Comparison of ENCODE assay signal across 17 cellular contexts in genomic region chrX:16589211-16589610, GRCh38.
DNase-seq lines count a peak whose midpoint lies in the region; ATAC-seq and TF ChIP-seq lines count a peak whose summit lies in the region.
"Had no signal": no experiment of that assay in that cellular context is flagged by ENCODE, and none has a peak within 500 bp of the region (broad histone marks: within the 10 kb centered on the region; RNA-seq: fewer than 3 reads in every experiment).

No MANE protein-coding gene starts in this region.

- no peak for DNase-seq in activated naive CD8-positive, alpha-beta T cell treated with anti-CD3 and anti-CD28 coated beads, Interleukin-2, amount 10 ng/mL, durations not matched to agents 7 days and 5 days
- DNase-seq in activated naive CD8-positive, alpha-beta T cell treated with anti-CD3 and anti-CD28 coated beads, Interleukin-2, amount 50 U/mL, for 24 hours, result no peak
- DNase-seq in activated CD8-positive, alpha-beta T cell treated with anti-CD3 and anti-CD28 coated beads, Interleukin-2, amount 10 ng/mL, durations not matched to agents 7 days and 5 days, result peak; percentile 20
- DNase-seq in fibroblast of mammary gland (ENCODE audit: low read depth) (peak; percentile 91), stromal cell of bone marrow (ENCODE audit: low read depth) (peak; percentile 20), Right ventricle myocardium superior (no peak), right atrium auricular region (ENCODE audit: low spot score) (no peak)
- DNase-seq: activated CD8-positive, alpha-beta memory T cell treated with anti-CD3 and anti-CD28 coated beads, Interleukin-2, amount 10 ng/mL, durations not matched to agents 7 days and 5 days; activated naive CD4-positive, alpha-beta T cell treated with Interleukin-2 at 50 U/mL for 16 hours; MV-4-11; stimulated activated naive CD4-positive, alpha-beta T cell; uterus had no signal

- CTCF ChIA-PET in activated CD8-positive, alpha-beta T cell treated with anti-CD3 and anti-CD28 coated beads, Interleukin-2, amount 10 ng/mL, durations not matched to agents 7 days and 5 days (lab: Charles Lee), result no interaction called here

- no peaks in the 10 kb centered on the region for H3K27me3 Mint-ChIP-seq in activated naive CD8-positive, alpha-beta T cell treated with anti-CD3 and anti-CD28 coated beads, Interleukin-2, amount 10 ng/mL, durations not matched to agents 7 days and 5 days
- H3K27me3 Mint-ChIP-seq in activated naive CD8-positive, alpha-beta T cell treated with anti-CD3 and anti-CD28 coated beads, Interleukin-2, amount 50 U/mL, for 24 hours, result no peaks in the 10 kb centered on the region
- H3K27me3 Mint-ChIP-seq in activated CD8-positive, alpha-beta T cell treated with anti-CD3 and anti-CD28 coated beads, Interleukin-2, amount 10 ng/mL, durations not matched to agents 7 days and 5 days (ENCODE audit: low read depth), result no peaks in the 10 kb centered on the region
- H3K27me3 Mint-ChIP-seq: activated CD8-positive, alpha-beta memory T cell treated with anti-CD3 and anti-CD28 coated beads, Interleukin-2, amount 10 ng/mL, durations not matched to agents 7 days and 5 days had no signal

- H3K4me1 Mint-ChIP-seq in activated naive CD8-positive, alpha-beta T cell treated with anti-CD3 and anti-CD28 coated beads, Interleukin-2, amount 10 ng/mL, durations not matched to agents 7 days and 5 days, result peaks cover 11% of the 10 kb centered on the region
- H3K4me1 Mint-ChIP-seq in activated naive CD8-positive, alpha-beta T cell treated with anti-CD3 and anti-CD28 coated beads, Interleukin-2, amount 50 U/mL, for 24 hours, result peaks cover 21% of the 10 kb centered on the region
- H3K4me1 Mint-ChIP-seq in activated CD8-positive, alpha-beta T cell treated with anti-CD3 and anti-CD28 coated beads, Interleukin-2, amount 10 ng/mL, durations not matched to agents 7 days and 5 days (ENCODE audit: low read depth), result peaks cover 23% of the 10 kb centered on the region

- peaks cover 0 to 6% of the 10 kb centered on the region in 2 donors for H3K4me1 ChIP-seq in right atrium auricular region
- H3K4me1 ChIP-seq: esophagus muscularis mucosa, uterus had no signal

- H3K27ac Mint-ChIP-seq in activated naive CD8-positive, alpha-beta T cell treated with anti-CD3 and anti-CD28 coated beads, Interleukin-2, amount 10 ng/mL, durations not matched to agents 7 days and 5 days, result no peak overlapping the region
- H3K27ac Mint-ChIP-seq in activated naive CD8-positive, alpha-beta T cell treated with anti-CD3 and anti-CD28 coated beads, Interleukin-2, amount 50 U/mL, for 24 hours, result no peak overlapping the region
- H3K27ac Mint-ChIP-seq in activated CD8-positive, alpha-beta T cell treated with anti-CD3 and anti-CD28 coated beads, Interleukin-2, amount 10 ng/mL, durations not matched to agents 7 days and 5 days, result peak overlapping the region; percentile 49
- H3K27ac Mint-ChIP-seq: activated CD8-positive, alpha-beta memory T cell treated with anti-CD3 and anti-CD28 coated beads, Interleukin-2, amount 10 ng/mL, durations not matched to agents 7 days and 5 days had no signal

- intact Hi-C loops in Right ventricle myocardium superior (cut with DNase I), result no loop called here

- H3K36me3 ChIP-seq in right atrium auricular region, result no peaks in the 10 kb centered on the region
- H3K36me3 ChIP-seq: uterus had no signal

- POLR2A ChIA-PET in activated naive CD8-positive, alpha-beta T cell treated with anti-CD3 and anti-CD28 coated beads, Interleukin-2, amount 10 ng/mL, durations not matched to agents 7 days and 5 days (lab: Charles Lee), result no interaction called here
- POLR2A ChIA-PET in activated CD8-positive, alpha-beta T cell treated with anti-CD3 and anti-CD28 coated beads, Interleukin-2, amount 10 ng/mL, durations not matched to agents 7 days and 5 days (lab: Charles Lee), result no interaction called here

- H3K27me3 ChIP-seq in right atrium auricular region, result no peaks in the 10 kb centered on the region
- H3K27me3 ChIP-seq: esophagus muscularis mucosa, uterus had no signal

- no peak overlapping the region for H3K4me3 Mint-ChIP-seq in activated naive CD8-positive, alpha-beta T cell treated with anti-CD3 and anti-CD28 coated beads, Interleukin-2, amount 10 ng/mL, durations not matched to agents 7 days and 5 days
- no peak overlapping the region for H3K4me3 Mint-ChIP-seq in activated naive CD8-positive, alpha-beta T cell treated with anti-CD3 and anti-CD28 coated beads, Interleukin-2, amount 50 U/mL, for 24 hours
- H3K4me3 Mint-ChIP-seq in activated CD8-positive, alpha-beta T cell treated with anti-CD3 and anti-CD28 coated beads, Interleukin-2, amount 10 ng/mL, durations not matched to agents 7 days and 5 days, result no peak overlapping the region
- H3K4me3 Mint-ChIP-seq: activated CD8-positive, alpha-beta memory T cell treated with anti-CD3 and anti-CD28 coated beads, Interleukin-2, amount 10 ng/mL, durations not matched to agents 7 days and 5 days had no signal

- peaks cover 2% of the 10 kb centered on the region for H3K9me3 Mint-ChIP-seq in activated naive CD8-positive, alpha-beta T cell treated with anti-CD3 and anti-CD28 coated beads, Interleukin-2, amount 10 ng/mL, durations not matched to agents 7 days and 5 days
- H3K9me3 Mint-ChIP-seq in activated naive CD8-positive, alpha-beta T cell treated with anti-CD3 and anti-CD28 coated beads, Interleukin-2, amount 50 U/mL, for 24 hours, result no peaks in the 10 kb centered on the region
- no peaks in the 10 kb centered on the region for H3K9me3 Mint-ChIP-seq in activated CD8-positive, alpha-beta T cell treated with anti-CD3 and anti-CD28 coated beads, Interleukin-2, amount 10 ng/mL, durations not matched to agents 7 days and 5 days (ENCODE audit: insufficient read depth)

- H3K9me3 ChIP-seq in right atrium auricular region, result peaks cover 0 to 7% of the 10 kb centered on the region in 2 donors
- H3K9me3 ChIP-seq: esophagus muscularis mucosa, uterus had no signal

- no peak overlapping the region for H3K27ac ChIP-seq in right atrium auricular region
- H3K27ac ChIP-seq: esophagus muscularis mucosa, uterus, VCaP had no signal

- no peak for TF ChIP-seq CTCF in fibroblast of mammary gland (conservative IDR thresholded peaks at IDR 0.05; ENCODE audit: control insufficient read depth, insufficient read depth, low read depth, low read length)
- no peak for TF ChIP-seq CTCF in right atrium auricular region (IDR thresholded peaks at IDR 0.05)

- peak; percentile 36 for ATAC-seq in activated naive CD8-positive, alpha-beta T cell treated with anti-CD3 and anti-CD28 coated beads, Interleukin-2, amount 10 ng/mL, durations not matched to agents 7 days and 5 days (ENCODE audit: low read depth)
- no peak for ATAC-seq in activated naive CD8-positive, alpha-beta T cell treated with anti-CD3 and anti-CD28 coated beads, Interleukin-2, amount 50 U/mL, for 24 hours
- ATAC-seq in activated CD8-positive, alpha-beta T cell treated with anti-CD3 and anti-CD28 coated beads, Interleukin-2, amount 10 ng/mL, durations not matched to agents 7 days and 5 days, result no peak
- ATAC-seq in Right ventricle myocardium superior (ENCODE audit: poor library complexity) (no peak), GM18858 (IDR thresholded peaks at IDR 0.05; ENCODE audit: unreplicated experiment) (no peak)
- ATAC-seq: activated CD8-positive, alpha-beta memory T cell treated with anti-CD3 and anti-CD28 coated beads, Interleukin-2, amount 10 ng/mL, durations not matched to agents 7 days and 5 days had no signal

- peaks cover 19% of the 10 kb centered on the region for H3K36me3 Mint-ChIP-seq in activated naive CD8-positive, alpha-beta T cell treated with anti-CD3 and anti-CD28 coated beads, Interleukin-2, amount 10 ng/mL, durations not matched to agents 7 days and 5 days
- peaks cover 2% of the 10 kb centered on the region for H3K36me3 Mint-ChIP-seq in activated naive CD8-positive, alpha-beta T cell treated with anti-CD3 and anti-CD28 coated beads, Interleukin-2, amount 50 U/mL, for 24 hours (ENCODE audit: low read depth)
- peaks cover 17% of the 10 kb centered on the region for H3K36me3 Mint-ChIP-seq in activated CD8-positive, alpha-beta T cell treated with anti-CD3 and anti-CD28 coated beads, Interleukin-2, amount 10 ng/mL, durations not matched to agents 7 days and 5 days (ENCODE audit: low read depth)

- H3K4me3 ChIP-seq in fibroblast of mammary gland (ENCODE audit: control insufficient read depth, low read depth, low read length), result no peak overlapping the region
- no peak overlapping the region for H3K4me3 ChIP-seq in right atrium auricular region
- H3K4me3 ChIP-seq: esophagus muscularis mucosa, lung, skin epidermis, uterus had no signal

Comparison
In these comparisons a context has a peak if more than half of its experiments do, and no peak if none do; other contexts are left out.
1. DNase-seq: peak in activated CD8-positive, alpha-beta T cell treated with anti-CD3 and anti-CD28 coated beads, Interleukin-2, amount 10 ng/mL, durations not matched to agents 7 days and 5 days (single experiment), fibroblast of mammary gland (single experiment) and stromal cell of bone marrow (single experiment); none in activated naive CD8-positive, alpha-beta T cell treated with anti-CD3 and anti-CD28 coated beads, Interleukin-2, amount 10 ng/mL, durations not matched to agents 7 days and 5 days (single experiment), activated naive CD8-positive, alpha-beta T cell treated with anti-CD3 and anti-CD28 coated beads, Interleukin-2, amount 50 U/mL, for 24 hours (single experiment), Right ventricle myocardium superior (single experiment) and right atrium auricular region (single experiment).